In the genomic region with DNA sequence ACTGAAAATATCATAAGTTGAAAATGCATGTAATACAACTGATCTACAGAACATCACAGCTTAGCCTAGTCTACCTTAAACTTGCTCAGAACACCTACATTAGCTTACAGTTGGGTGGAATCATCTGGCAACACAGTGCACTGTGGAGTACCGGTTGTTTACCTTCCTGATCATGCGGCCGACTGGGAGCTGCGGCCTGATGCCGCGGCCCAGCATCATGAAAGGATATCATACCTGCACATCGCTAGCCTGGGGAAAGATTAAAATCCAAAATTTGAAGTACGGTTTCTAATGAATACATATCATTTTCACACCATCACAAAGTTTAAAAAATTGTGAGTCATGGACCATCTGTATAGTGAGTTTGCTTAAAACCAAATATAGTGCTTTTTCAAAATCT, we compare ENCODE assay signal across 23 cellular contexts. TPM values are rescaled to one million over a fixed set of nuclear protein-coding genes. Genes with fewer than 3 reads are reported as not detected.
A peak's percentile ranks its signal among the peaks of the same experiment; 100 is the strongest.
DNase-seq lines count a peak whose midpoint lies in the region; FAIRE-seq lines count a peak whose summit lies in the region.
"Had no signal": no experiment of that assay in that cellular context is flagged by ENCODE, and none has a peak within 500 bp of the region (broad histone marks: within the 10 kb centered on the region; RNA-seq: fewer than 3 reads in every experiment).

No MANE protein-coding gene starts in this region.

- H3K4me1 Mint-ChIP-seq in activated naive CD4-positive, alpha-beta T cell treated with anti-CD3 and anti-CD28 coated beads for 36 hours (ENCODE audit: low read depth) = peaks cover 31% of the 10 kb centered on the region

- H3K4me3 Mint-ChIP-seq in activated naive CD4-positive, alpha-beta T cell treated with anti-CD3 and anti-CD28 coated beads for 36 hours = no peak overlapping the region
- H3K4me3 Mint-ChIP-seq: CD4-positive, alpha-beta memory T cell had no signal

- no peaks in the 10 kb centered on the region for H3K9me3 Mint-ChIP-seq in activated naive CD4-positive, alpha-beta T cell treated with anti-CD3 and anti-CD28 coated beads for 36 hours
- H3K9me3 Mint-ChIP-seq: CD4-positive, alpha-beta memory T cell had no signal

- no peaks in the 10 kb centered on the region for H3K27me3 Mint-ChIP-seq in activated naive CD4-positive, alpha-beta T cell treated with anti-CD3 and anti-CD28 coated beads for 36 hours (ENCODE audit: low read depth)
- H3K27me3 Mint-ChIP-seq: CD4-positive, alpha-beta memory T cell had no signal

- peak; percentile 95 for FAIRE-seq in islet of Langerhans (lab: Jason Lieb, UNC)
- FAIRE-seq: H1 had no signal

- CTCF ChIA-PET in activated naive CD4-positive, alpha-beta T cell treated with anti-CD3 and anti-CD28 coated beads for 36 hours (lab: Charles Lee) = interaction anchor here (1.2 to 1.5 kb wide), 2 partner anchors 18 to 67 kb away, joined by 3 to 5 read pairs; no protein-coding TSS in a partner anchor

- no peak overlapping the region for H3K27ac Mint-ChIP-seq in activated naive CD4-positive, alpha-beta T cell treated with anti-CD3 and anti-CD28 coated beads for 36 hours
- H3K27ac Mint-ChIP-seq: CD4-positive, alpha-beta memory T cell had no signal

- intact Hi-C loops in activated naive CD4-positive, alpha-beta T cell treated with anti-CD3 and anti-CD28 coated beads for 36 hours (cut with micrococcal nuclease) = loop anchor here (1.0 to 10.0 kb wide), 13 partner anchors 53 to 1513 kb away; partner anchors contain the start of genes CDKN2B, KLHL9 and MTAP

- DNase-seq in DMS153 treated with DMSO at 0.1 percent for 48 hours (lab: John Stamatoyannopoulos, UW; ENCODE audit: unreplicated experiment) (peak; percentile 41), NCI-H69 (lab: John Stamatoyannopoulos, UW) (peak; percentile 36), superior temporal gyrus (ENCODE audit: extremely low spot score) (peak; percentile 53), putamen (ENCODE audit: low spot score) (no peak)
- no peak for DNase-seq in activated naive CD4-positive, alpha-beta T cell treated with anti-CD3 and anti-CD28 coated beads for 36 hours
- DNase-seq in stimulated activated CD8-positive, alpha-beta memory T cell treated with anti-CD3 and anti-CD28 coated beads, Interleukin-4, amount 100 ng/mL, for 48 hours = no peak
- DNase-seq: BE2C, Caco-2, DMS 273 treated with DMSO at 0.1 percent for 48 hours, GDM1, MM.1S, NCI-H1048, NCI-H1436, NCI-H187 treated with DMSO at 0.1 percent for 48 hours, Peyer's patch, SJCRH30 had no signal

- peaks cover 7% of the 10 kb centered on the region for H3K36me3 Mint-ChIP-seq in activated naive CD4-positive, alpha-beta T cell treated with anti-CD3 and anti-CD28 coated beads for 36 hours (ENCODE audit: low read depth)

RNA-seq across cellular contexts. Expression of gene HACD4, which starts 1.8 kb away (rescaled TPM):
- total RNA-seq in activated naive CD4-positive, alpha-beta T cell treated with anti-CD3 and anti-CD28 coated beads for 36 hours = 1 to 10 TPM; 1.1 to 1.6 TPM
- total RNA-seq: Caco-2, Daoy, NCI-H460, SJCRH30 had no signal

RNA-seq across cellular contexts. Expression of gene IFNB1, which starts 48.1 kb away (rescaled TPM):
- under 1 TPM; 0.44 to 0.57 TPM for total RNA-seq in activated naive CD4-positive, alpha-beta T cell treated with anti-CD3 and anti-CD28 coated beads for 36 hours
- total RNA-seq: A673; Caco-2; CD4-positive, alpha-beta memory T cell; Daoy; H1; LHCN-M2; NCI-H460; Peyer's patch; SJCRH30 had no signal

Comparison
In these comparisons a context has a peak if more than half of its experiments do, and no peak if none do; other contexts are left out.
1. DNase-seq: peak in DMS153 treated with DMSO at 0.1 percent for 48 hours (single experiment), NCI-H69 (single experiment) and superior temporal gyrus (single experiment); none in activated naive CD4-positive, alpha-beta T cell treated with anti-CD3 and anti-CD28 coated beads for 36 hours (single experiment), stimulated activated CD8-positive, alpha-beta memory T cell treated with anti-CD3 and anti-CD28 coated beads, Interleukin-4, amount 100 ng/mL, for 48 hours (single experiment) and putamen (single experiment).